In the genomic region with DNA sequence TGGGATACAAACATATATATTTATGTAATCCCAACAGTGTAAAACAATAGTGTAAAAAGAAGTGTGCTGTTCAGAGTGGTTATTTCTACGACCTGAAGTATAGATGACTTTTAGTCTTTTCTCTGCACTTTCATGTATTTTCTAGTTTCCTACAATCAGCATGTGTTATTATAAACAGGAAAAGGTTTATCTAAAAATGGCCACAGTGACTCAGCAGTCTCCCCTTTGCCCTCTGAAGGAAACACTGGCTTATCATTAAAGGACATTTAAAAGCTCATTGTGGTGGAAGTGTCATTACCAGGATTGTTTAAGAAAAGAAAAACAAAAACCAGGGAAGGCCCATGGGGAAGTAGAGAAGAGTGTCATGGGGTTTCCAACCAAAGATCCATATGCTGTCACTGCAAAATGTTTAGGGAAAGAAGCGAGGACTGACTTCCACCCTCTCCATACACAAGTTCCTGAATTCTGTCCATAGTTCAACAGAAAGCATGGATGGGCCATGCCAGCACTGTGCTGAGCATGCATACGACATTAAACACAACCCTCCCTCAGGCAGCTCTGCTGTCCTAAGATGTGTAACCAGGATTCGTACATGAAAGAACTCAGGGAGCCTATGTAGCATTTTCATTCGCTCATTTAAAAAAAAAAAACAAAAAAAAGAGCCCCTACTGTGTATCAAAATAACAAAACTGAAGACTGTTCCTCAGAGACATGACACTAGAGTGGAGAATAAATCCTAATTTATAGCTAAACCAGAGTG, we compare ENCODE assay signal across 8 cellular contexts. TPM values are rescaled to one million over a fixed set of nuclear protein-coding genes. Genes with fewer than 3 reads are reported as not detected.
A peak's percentile ranks its signal among the peaks of the same experiment; 100 is the strongest.
DNase-seq lines count a peak whose midpoint lies in the region; ATAC-seq, FAIRE-seq and TF ChIP-seq lines count a peak whose summit lies in the region.

No MANE protein-coding gene starts in this region.

- H2AFZ ChIP-seq in keratinocyte (ENCODE audit: control insufficient read depth, low read length) = no peak overlapping the region

- H3K36me3 ChIP-seq in keratinocyte (ENCODE audit: control insufficient read depth in 2 of 2, extremely low read depth in 1 of 2, insufficient read depth in 2 of 2, low read length in 2 of 2) = peaks cover 3 to 4% of the 10 kb centered on the region in 2 experiments
- H3K36me3 ChIP-seq in tibial nerve = peaks cover 0 to 64% (median 0%) of the 10 kb centered on the region in 3 donors

- no peak for TF ChIP-seq POLR2A in tibial nerve (IDR thresholded peaks at IDR 0.05)

- H3K9me3 ChIP-seq in keratinocyte (ENCODE audit: control insufficient read depth, low read depth, low read length) = no peaks in the 10 kb centered on the region
- peaks cover 0 to 15% (median 2%) of the 10 kb centered on the region in 4 donors for H3K9me3 ChIP-seq in tibial nerve

- ATAC-seq in GM18499 (IDR thresholded peaks at IDR 0.05; ENCODE audit: insufficient read depth, unreplicated experiment) (peak; percentile 37), HG03066 (IDR thresholded peaks at IDR 0.05; ENCODE audit: low read depth, unreplicated experiment) (peak; percentile 45)
- ATAC-seq in activated CD8-positive, alpha-beta T cell treated with anti-CD3 and anti-CD28 coated beads for 36 hours = peak; percentile 62

- H3K4me2 ChIP-seq in keratinocyte (ENCODE audit: control insufficient read depth, extremely low read depth, insufficient read depth, low read depth, low read length) = no peak overlapping the region

- no peaks in the 10 kb centered on the region for H4K20me1 ChIP-seq in keratinocyte (ENCODE audit: control insufficient read depth, extremely low read depth, insufficient read depth, low read length)

- H3K9me1 ChIP-seq in keratinocyte (ENCODE audit: control insufficient read depth, extremely low read depth, insufficient read depth, low read length) = peaks cover 2% of the 10 kb centered on the region

- no peak for TF ChIP-seq CTCF in activated CD8-positive, alpha-beta T cell treated with anti-CD3 and anti-CD28 coated beads for 36 hours (IDR thresholded peaks at IDR 0.05)
- TF ChIP-seq CTCF in keratinocyte (optimal IDR thresholded peaks at IDR 0.05 in 1 of 3, IDR thresholded peaks at IDR 0.05 in 1 of 3, conservative IDR thresholded peaks at IDR 0.05 in 1 of 3; ENCODE audit: extremely low read depth in 1 of 3, insufficient read depth in 2 of 3, low read length in 3 of 3) = no peak
- no peak for TF ChIP-seq CTCF in tibial nerve (IDR thresholded peaks at IDR 0.05)

- intact Hi-C loops in activated CD8-positive, alpha-beta T cell treated with anti-CD3 and anti-CD28 coated beads for 36 hours (cut with micrococcal nuclease) = no loop called here

- H3K36me3 Mint-ChIP-seq in activated CD8-positive, alpha-beta T cell treated with anti-CD3 and anti-CD28 coated beads for 36 hours (ENCODE audit: low read depth) = peaks cover 88% of the 10 kb centered on the region

- H3K4me3 ChIP-seq in keratinocyte (ENCODE audit: control insufficient read depth in 2 of 3, extremely low read depth in 1 of 3, insufficient read depth in 2 of 3, low read depth in 1 of 3, low read length in 3 of 3) = no peak overlapping the region
- H3K4me3 ChIP-seq in tibial nerve = no peak overlapping the region

- H3K9ac ChIP-seq in keratinocyte (ENCODE audit: control insufficient read depth, extremely low read depth, insufficient read depth, low read length) = no peak overlapping the region

- H3K4me1 ChIP-seq in keratinocyte (ENCODE audit: control insufficient read depth, extremely low read depth, insufficient read depth, low read length) (peaks cover 7% of the 10 kb centered on the region), tibial nerve (peaks cover 0 to 65% (median 23%) of the 10 kb centered on the region in 4 donors)

- H3K27me3 ChIP-seq in keratinocyte (ENCODE audit: control insufficient read depth, extremely low read depth, insufficient read depth, low read length) = no peaks in the 10 kb centered on the region
- no peaks in the 10 kb centered on the region for H3K27me3 ChIP-seq in tibial nerve

- H3K79me2 ChIP-seq in keratinocyte (ENCODE audit: control insufficient read depth, insufficient read depth, low read length) = no peaks in the 10 kb centered on the region

- no peak for DNase-seq in activated CD8-positive, alpha-beta T cell treated with anti-CD3 and anti-CD28 coated beads for 36 hours
- DNase-seq in keratinocyte (ENCODE audit: low read depth, low spot score) (no peak), tibial nerve (ENCODE audit: low spot score in 2 of 2) (no peak), NCI-H1417 treated with DMSO at 0.1 percent for 48 hours (lab: John Stamatoyannopoulos, UW) (no peak), DMS114 treated with DMSO at 0.1 percent for 48 hours (lab: John Stamatoyannopoulos, UW; ENCODE audit: unreplicated experiment) (no peak)
- DNase-seq in effector CD8-positive, alpha-beta T cell (lab: John Stamatoyannopoulos, UW) = no peak

- no peaks in the 10 kb centered on the region for H3K27me3 Mint-ChIP-seq in activated CD8-positive, alpha-beta T cell treated with anti-CD3 and anti-CD28 coated beads for 36 hours

- dilution Hi-C loops in keratinocyte (cut with MboI; ENCODE audit: extremely low pct_ligation_motif_present, low sequenced_read_pairs) = loop anchor here (25.0 kb wide), 1 partner anchor 173 kb away; a partner anchor contains a TSS

- H3K4me3 Mint-ChIP-seq in activated CD8-positive, alpha-beta T cell treated with anti-CD3 and anti-CD28 coated beads for 36 hours = no peak overlapping the region

- CTCF ChIA-PET in activated CD8-positive, alpha-beta T cell treated with anti-CD3 and anti-CD28 coated beads for 36 hours (lab: Charles Lee) = interaction anchor here (1.4 to 1.6 kb wide), 3 partner anchors 9 to 175 kb away, joined by 4 to 7 read pairs (median 5); no protein-coding TSS in a partner anchor

- peak overlapping the region; percentile 85 for H3K27ac Mint-ChIP-seq in activated CD8-positive, alpha-beta T cell treated with anti-CD3 and anti-CD28 coated beads for 36 hours

- H3K27ac ChIP-seq in keratinocyte (ENCODE audit: control insufficient read depth, insufficient read depth, low read length) = peak overlapping the region; percentile 37
- H3K27ac ChIP-seq in tibial nerve = peak overlapping the region in 3 of 4 donors; percentile 24 to 61 (median 55)

- FAIRE-seq in keratinocyte (lab: Jason Lieb, UNC) = no peak

- 56 to 68% methylated on average over 5 of the region's 5 CpGs for WGBS in tibial nerve, 2 donors

- H3K4me1 Mint-ChIP-seq in activated CD8-positive, alpha-beta T cell treated with anti-CD3 and anti-CD28 coated beads for 36 hours (ENCODE audit: low read depth) = peaks cover 47% of the 10 kb centered on the region

- POLR2A ChIA-PET in activated CD8-positive, alpha-beta T cell treated with anti-CD3 and anti-CD28 coated beads for 36 hours (lab: Charles Lee) = interaction anchor here (0.5 to 16.8 kb wide), 5 partner anchors 9 to 174 kb away, joined by 3 to 204 read pairs (median 6); a partner anchor contains a TSS

- TF ChIP-seq EP300 in tibial nerve (IDR thresholded peaks at IDR 0.05) = peak in 1 of 2 donors; percentile 46

- H3K9me3 Mint-ChIP-seq in activated CD8-positive, alpha-beta T cell treated with anti-CD3 and anti-CD28 coated beads for 36 hours = peaks cover 37% of the 10 kb centered on the region

RNA-seq across cellular contexts. Expression of a gene that starts 10.2 kb away (rescaled TPM):
- 10 to 100 TPM; 32.5 to 35.4 TPM for total RNA-seq in activated CD8-positive, alpha-beta T cell treated with anti-CD3 and anti-CD28 coated beads for 36 hours
- 33.7 to 48.2 TPM (median 41.7 TPM) in 3 replicates for polyA plus RNA-seq in keratinocyte
- 11.2 TPM for polyA plus RNA-seq in keratinocyte (2011; ENCODE audit: low read depth)
- polyA plus RNA-seq in keratinocyte (2011; cell fraction: cytosol; rRNA removed) = 29.7 and 33.8 TPM in 2 replicates
- 32.2 and 35.9 TPM in 2 replicates for polyA plus RNA-seq in keratinocyte (2011; cell fraction: nucleus; rRNA removed)
- 12.1 and 43.9 TPM in 2 replicates for polyA plus RNA-seq in keratinocyte (2012; ENCODE audit: low replicate concordance)
- 27.2 to 40.4 TPM (median 35.3 TPM) in 3 replicates for polyA minus RNA-seq in keratinocyte
- polyA minus RNA-seq in keratinocyte (2011; cell fraction: cytosol; rRNA and poly(A)+ RNA removed) = 23.6 TPM
- 15.2 and 29.2 TPM in 2 replicates for polyA minus RNA-seq in keratinocyte (2011; cell fraction: nucleus; rRNA and poly(A)+ RNA removed)
- 10 to 100 TPM; 41.8 to 50.6 (median 49.4) TPM for total RNA-seq in tibial nerve

RNA-seq across cellular contexts. Expression of a gene that starts 12.4 kb away (rescaled TPM):
- 1 to 10 TPM; 6.2 to 7.6 TPM for total RNA-seq in activated CD8-positive, alpha-beta T cell treated with anti-CD3 and anti-CD28 coated beads for 36 hours
- 0.17 to 0.48 TPM (median 0.45 TPM) in 3 replicates for polyA plus RNA-seq in keratinocyte
- polyA plus RNA-seq in keratinocyte (2011; ENCODE audit: low read depth) = 0.12 TPM
- polyA plus RNA-seq in keratinocyte (2011; cell fraction: cytosol; rRNA removed) = 0.22 and 0.27 TPM in 2 replicates
- 0.99 and 1.0 TPM in 2 replicates for polyA plus RNA-seq in keratinocyte (2011; cell fraction: nucleus; rRNA removed)
- polyA plus RNA-seq in keratinocyte (2012; ENCODE audit: low replicate concordance) = 4.1 and 9.3 TPM in 2 replicates
- polyA minus RNA-seq in keratinocyte = 0.20 to 0.54 TPM in 2 of 3 replicates, not detected in the other
- polyA minus RNA-seq in keratinocyte (2011; cell fraction: cytosol; rRNA and poly(A)+ RNA removed) = not detected
- polyA minus RNA-seq in keratinocyte (2011; cell fraction: nucleus; rRNA and poly(A)+ RNA removed) = 0.63 and 1.2 TPM in 2 replicates
- total RNA-seq in tibial nerve = 10 to 100 TPM; 20.5 to 46.9 (median 32.5) TPM

RNA-seq across cellular contexts. Expression of a gene that starts 51.0 kb away (rescaled TPM):
- total RNA-seq in activated CD8-positive, alpha-beta T cell treated with anti-CD3 and anti-CD28 coated beads for 36 hours = 10 to 100 TPM; 12.9 to 13.1 TPM
- 19.1 to 34.6 TPM (median 22.5 TPM) in 3 replicates for polyA plus RNA-seq in keratinocyte
- polyA plus RNA-seq in keratinocyte (2011; ENCODE audit: low read depth) = 5.4 TPM
- polyA plus RNA-seq in keratinocyte (2011; cell fraction: cytosol; rRNA removed) = 7.9 and 9.4 TPM in 2 replicates
- polyA plus RNA-seq in keratinocyte (2011; cell fraction: nucleus; rRNA removed) = 50.6 and 63.8 TPM in 2 replicates
- 7.9 and 14.5 TPM in 2 replicates for polyA plus RNA-seq in keratinocyte (2012; ENCODE audit: low replicate concordance)
- 36.6 to 50.8 TPM (median 38.5 TPM) in 3 replicates for polyA minus RNA-seq in keratinocyte
- 17.1 TPM for polyA minus RNA-seq in keratinocyte (2011; cell fraction: cytosol; rRNA and poly(A)+ RNA removed)
- polyA minus RNA-seq in keratinocyte (2011; cell fraction: nucleus; rRNA and poly(A)+ RNA removed) = 26.6 and 35.0 TPM in 2 replicates
- total RNA-seq in tibial nerve = 10 to 100 TPM; 20.7 to 82.2 (median 32.6) TPM
